Comparison of ENCODE assay signal across 15 cellular contexts in genomic region chr10:10609379-10609955, GRCh38.
DNase-seq lines count a peak whose midpoint lies in the region; ATAC-seq and TF ChIP-seq lines count a peak whose summit lies in the region.
"Had no signal": no experiment of that assay in that cellular context is flagged by ENCODE, and none has a peak within 500 bp of the region (broad histone marks: within the 10 kb centered on the region; RNA-seq: fewer than 3 reads in every experiment).

No MANE protein-coding gene starts in this region.

- H3K36me3 Mint-ChIP-seq in glutamatergic neuron (ENCODE audit: unreplicated experiment), result peaks cover 6% of the 10 kb centered on the region
- H3K36me3 Mint-ChIP-seq: CD4-positive, alpha-beta memory T cell had no signal

- no peak overlapping the region for H3K4me3 Mint-ChIP-seq in glutamatergic neuron (ENCODE audit: unreplicated experiment)
- H3K4me3 Mint-ChIP-seq: CD4-positive, alpha-beta memory T cell; HFFc6 had no signal

- no peak for ATAC-seq in HG03139 (IDR thresholded peaks at IDR 0.05; ENCODE audit: unreplicated experiment)

- H3K27me3 Mint-ChIP-seq in glutamatergic neuron (ENCODE audit: unreplicated experiment), result peaks cover 3% of the 10 kb centered on the region

- peaks cover 5% of the 10 kb centered on the region for H3K9me3 Mint-ChIP-seq in glutamatergic neuron (ENCODE audit: unreplicated experiment)

- peak overlapping the region; percentile 41 for H3K27ac ChIP-seq in cingulate gyrus (ENCODE audit: low read depth, low read length)
- H3K27ac ChIP-seq: C4-2B, HL-60 had no signal

- peaks cover 20% of the 10 kb centered on the region for H3K4me1 Mint-ChIP-seq in glutamatergic neuron (ENCODE audit: low read depth, unreplicated experiment)
- H3K4me1 Mint-ChIP-seq: CD4-positive, alpha-beta memory T cell had no signal

- peak; percentile 78 for DNase-seq in NCI-H446 treated with DMSO at 0.1 percent for 48 hours (lab: John Stamatoyannopoulos, UW)
- no peak for DNase-seq in glutamatergic neuron
- no peak for DNase-seq in Kasumi-1 (lab: John Stamatoyannopoulos, UW)
- no peak for DNase-seq in NCI-H2029 treated with DMSO at 0.1 percent for 48 hours (lab: John Stamatoyannopoulos, UW)
- no peak for DNase-seq in NOMO-1 treated with dmso at 0.1 percent for 144 hours (lab: John Stamatoyannopoulos, UW; ENCODE audit: unreplicated experiment)
- DNase-seq: BE2C; CD4-positive, alpha-beta memory T cell; DMS53; GF-D8; HCEC 1CT; HFFc6 had no signal

- peak overlapping the region; percentile 45 for H3K27ac Mint-ChIP-seq in glutamatergic neuron (ENCODE audit: unreplicated experiment)
- H3K27ac Mint-ChIP-seq: CD4-positive, alpha-beta memory T cell; HFFc6 had no signal

- TF ChIP-seq CTCF in glutamatergic neuron (IDR thresholded peaks at IDR 0.05; ENCODE audit: partially characterized antibody, unreplicated experiment), result no peak
